ENCODE assay signal across 18 cellular contexts in the genomic region with DNA sequence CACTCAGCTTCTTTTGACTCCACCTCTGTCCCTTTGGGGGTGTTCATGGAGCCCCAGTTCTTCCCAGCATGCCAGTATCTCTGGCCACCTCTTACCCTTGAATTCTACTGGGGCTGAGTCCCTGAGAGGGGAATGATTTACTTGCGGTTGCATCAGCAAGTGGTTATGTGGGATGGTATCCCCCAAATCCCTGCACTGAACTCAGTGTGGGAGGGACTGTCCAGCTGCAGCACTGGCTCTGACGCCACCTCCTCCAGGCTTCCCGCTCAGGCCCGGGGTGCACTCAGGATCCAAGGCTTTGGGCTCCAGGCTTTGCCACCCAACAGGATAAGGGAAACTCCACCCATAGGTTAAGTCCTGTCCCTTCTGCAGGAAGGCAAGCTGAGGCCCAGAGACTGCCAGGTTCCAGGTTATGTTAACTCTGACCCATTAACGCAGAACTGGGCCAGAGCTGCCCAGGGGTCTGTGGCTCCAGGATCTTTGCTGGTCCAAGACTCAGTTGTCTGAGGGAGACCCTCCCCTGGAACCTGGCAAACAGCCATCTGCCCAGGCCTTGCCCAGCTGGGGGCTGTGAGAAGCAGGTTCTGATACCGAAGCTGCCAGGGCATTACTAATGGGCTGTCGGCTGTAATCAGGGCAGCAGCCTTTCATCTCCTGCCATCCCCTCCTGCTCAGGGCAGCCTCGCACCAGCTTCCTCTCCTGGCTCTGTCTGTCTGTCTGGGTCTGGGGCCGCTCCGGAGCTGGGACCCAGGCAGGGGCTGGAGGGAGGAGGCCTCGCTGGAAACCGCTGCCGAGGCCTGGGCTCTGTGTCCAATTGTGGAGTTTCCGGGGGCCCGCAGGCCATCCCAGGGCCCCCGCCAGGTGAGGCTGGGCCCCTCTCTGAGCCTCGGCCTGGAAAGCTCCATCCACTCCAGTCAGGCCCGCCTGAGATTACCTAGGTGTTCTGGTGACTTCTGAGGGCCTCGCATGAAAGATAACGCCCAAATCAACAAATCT. TPM values are rescaled to one million over a fixed set of nuclear protein-coding genes. Genes with fewer than 3 reads are reported as not detected.
DNase-seq lines count a peak whose midpoint lies in the region; ATAC-seq and TF ChIP-seq lines count a peak whose summit lies in the region.
"Had no signal": no experiment of that assay in that cellular context is flagged by ENCODE, and none has a peak within 500 bp of the region (broad histone marks: within the 10 kb centered on the region; RNA-seq: fewer than 3 reads in every experiment).

No MANE protein-coding gene starts in this region.

- H3K79me2 ChIP-seq in SK-N-SH (ENCODE audit: insufficient read depth) = no peaks in the 10 kb centered on the region

- no peak overlapping the region for H2AFZ ChIP-seq in SK-N-SH (ENCODE audit: low read depth)

- no peak overlapping the region for H3K4me2 ChIP-seq in SK-N-SH
- H3K4me2 ChIP-seq: BLaER1 had no signal

- peak; percentile 61 for DNase-seq in SK-N-SH
- DNase-seq in nephron progenitor cell = no peak
- DNase-seq in NOMO-1 treated with dmso at 0.1 percent for 144 hours (lab: John Stamatoyannopoulos, UW; ENCODE audit: unreplicated experiment) = no peak
- DNase-seq in MV-4-11 (lab: John Stamatoyannopoulos, UW) = no peak
- DNase-seq in activated CD8-positive, alpha-beta memory T cell treated with anti-CD3 and anti-CD28 coated beads, Interleukin-2, amount 10 ng/mL, durations not matched to agents 7 days and 5 days = no peak
- DNase-seq: 8988T; CD8-positive, alpha-beta memory T cell; IMR-90; NCI-H1436; NCI-H2107; NCI-H226; NCI-H526 had no signal

- no peaks in the 10 kb centered on the region for H3K9me3 ChIP-seq in SK-N-SH
- no peaks in the 10 kb centered on the region for H3K9me3 ChIP-seq in ectodermal cell (ENCODE audit: control insufficient read depth, low read length)
- H3K9me3 ChIP-seq: BLaER1, HAP-1, SJSA1 had no signal

- H3K27me3 Mint-ChIP-seq in nephron progenitor cell (ENCODE audit: low read depth, poor library complexity) = peaks cover 4% of the 10 kb centered on the region
- H3K27me3 Mint-ChIP-seq in activated CD8-positive, alpha-beta memory T cell treated with anti-CD3 and anti-CD28 coated beads, Interleukin-2, amount 10 ng/mL, durations not matched to agents 7 days and 5 days = no peaks in the 10 kb centered on the region

- no peaks in the 10 kb centered on the region for H3F3A ChIP-seq in SK-N-SH (replicated peaks; ENCODE audit: insufficient read depth)

- H3K4me3 Mint-ChIP-seq in nephron progenitor cell = peak overlapping the region; percentile 70
- no peak overlapping the region for H3K4me3 Mint-ChIP-seq in activated CD8-positive, alpha-beta memory T cell treated with anti-CD3 and anti-CD28 coated beads, Interleukin-2, amount 10 ng/mL, durations not matched to agents 7 days and 5 days

- no peak overlapping the region for H3K9ac ChIP-seq in SK-N-SH
- H3K9ac ChIP-seq: BLaER1 had no signal

- CTCF ChIA-PET in SK-N-SH (lab: Yijun Ruan, JAX) = interaction anchor here (0.8 to 7.0 kb wide), 9 partner anchors 10 to 416 kb away, joined by 3 to 32 read pairs (median 4); no protein-coding TSS in a partner anchor
- CTCF ChIA-PET in activated CD8-positive, alpha-beta memory T cell treated with anti-CD3 and anti-CD28 coated beads, Interleukin-2, amount 10 ng/mL, durations not matched to agents 7 days and 5 days (lab: Charles Lee) = interaction anchor here (0.7 to 1.1 kb wide), 2 partner anchors 168 to 415 kb away, joined by 3 read pairs; no protein-coding TSS in a partner anchor

- TF ChIP-seq RAD21 in SK-N-SH (IDR thresholded peaks at IDR 0.05; ENCODE audit: low read length) = no peak

- no peaks in the 10 kb centered on the region for H3K36me3 Mint-ChIP-seq in nephron progenitor cell (ENCODE audit: low read depth)
- H3K36me3 Mint-ChIP-seq in activated CD8-positive, alpha-beta memory T cell treated with anti-CD3 and anti-CD28 coated beads, Interleukin-2, amount 10 ng/mL, durations not matched to agents 7 days and 5 days = no peaks in the 10 kb centered on the region
- H3K36me3 Mint-ChIP-seq: CD8-positive, alpha-beta memory T cell had no signal

- H3K9me2 ChIP-seq in SK-N-SH = no peaks in the 10 kb centered on the region

- H3K36me3 ChIP-seq in SK-N-SH (replicated peaks in 1 of 2; ENCODE audit: control insufficient read depth in 1 of 2, insufficient read depth in 2 of 2, low read length in 1 of 2) = no peaks in the 10 kb centered on the region
- H3K36me3 ChIP-seq in ectodermal cell (ENCODE audit: control insufficient read depth, insufficient read depth, low read length) = no peaks in the 10 kb centered on the region
- H3K36me3 ChIP-seq: BLaER1, HAP-1, SJSA1 had no signal

- H3K4me3 ChIP-seq in SK-N-SH (ENCODE audit: low read depth in 2 of 2, low read length in 1 of 2) = no peak overlapping the region
- H3K4me3 ChIP-seq in ectodermal cell (ENCODE audit: insufficient read depth, low read depth, low read length) = no peak overlapping the region
- H3K4me3 ChIP-seq: BLaER1, HAP-1, SJSA1 had no signal

- H3K27ac Mint-ChIP-seq in nephron progenitor cell = peak overlapping the region; percentile 97
- no peak overlapping the region for H3K27ac Mint-ChIP-seq in activated CD8-positive, alpha-beta memory T cell treated with anti-CD3 and anti-CD28 coated beads, Interleukin-2, amount 10 ng/mL, durations not matched to agents 7 days and 5 days
- H3K27ac Mint-ChIP-seq: CD8-positive, alpha-beta memory T cell had no signal

- no peak; the same call in 2 of the 3 replicates for ATAC-seq in SK-N-SH treated with all-trans-retinoic acid at 6 μM for 48 hours
- ATAC-seq in GM18868 (IDR thresholded peaks at IDR 0.05; ENCODE audit: unreplicated experiment) = no peak
- ATAC-seq in activated CD8-positive, alpha-beta memory T cell treated with anti-CD3 and anti-CD28 coated beads, Interleukin-2, amount 10 ng/mL, durations not matched to agents 7 days and 5 days = no peak

- H3K4me1 Mint-ChIP-seq in nephron progenitor cell = peaks cover 84% of the 10 kb centered on the region
- H3K4me1 Mint-ChIP-seq in activated CD8-positive, alpha-beta memory T cell treated with anti-CD3 and anti-CD28 coated beads, Interleukin-2, amount 10 ng/mL, durations not matched to agents 7 days and 5 days = no peaks in the 10 kb centered on the region

- WGBS in SK-N-SH (ENCODE audit: low lambda C conversion rate) = 76% methylated on average over 7 of the region's 20 CpGs
- WGBS in ectodermal cell, 2 experiments = 91% methylated on average over 20 of the region's 20 CpGs

- peaks cover 0 to 54% of the 10 kb centered on the region in 2 experiments; a peak in 1 of 4 replicates for H3K4me1 ChIP-seq in SK-N-SH (ENCODE audit: control insufficient read depth in 1 of 2, insufficient read depth in 2 of 2, low read depth in 1 of 2, low read length in 1 of 2)
- peaks cover 18% of the 10 kb centered on the region for H3K4me1 ChIP-seq in ectodermal cell (ENCODE audit: control insufficient read depth, insufficient read depth, low read length)
- H3K4me1 ChIP-seq: HAP-1, SJSA1 had no signal

- POLR2A ChIA-PET in SK-N-SH (lab: Yijun Ruan, JAX) = interaction anchor here (0.6 to 2.7 kb wide), 6 partner anchors 12 to 92 kb away, joined by 3 to 13 read pairs (median 4); no protein-coding TSS in a partner anchor

- H4K20me1 ChIP-seq in SK-N-SH (ENCODE audit: insufficient read depth) = no peaks in the 10 kb centered on the region
- H4K20me1 ChIP-seq: BLaER1 had no signal

- TF ChIP-seq CTCF in SK-N-SH (IDR thresholded peaks at IDR 0.05) (no peak), nephron progenitor cell (IDR thresholded peaks at IDR 0.05) (no peak)

- peak overlapping the region in 1 of 2 experiments; percentile 97; a peak in 2 of 4 replicates for H3K27ac ChIP-seq in SK-N-SH (ENCODE audit: low read depth in 2 of 2, low read length in 1 of 2)
- H3K27ac ChIP-seq in ectodermal cell (ENCODE audit: insufficient read depth, low read depth, low read length, poor library complexity, severe bottlenecking) = peak overlapping the region; percentile 2
- H3K27ac ChIP-seq: BLaER1, SJSA1 had no signal

- peaks cover 9% of the 10 kb centered on the region; the same call in 1 of the 2 replicates for H3K27me3 ChIP-seq in SK-N-SH (ENCODE audit: insufficient read depth)
- H3K27me3 ChIP-seq in ectodermal cell (ENCODE audit: control insufficient read depth, insufficient read depth, low read length, poor library complexity, severe bottlenecking) = no peaks in the 10 kb centered on the region
- H3K27me3 ChIP-seq: BLaER1, SJSA1 had no signal

- TF ChIP-seq EP300 in SK-N-SH (IDR thresholded peaks at IDR 0.05; ENCODE audit: borderline replicate concordance in 1 of 2, low read depth in 1 of 2, low read length in 1 of 2) = peak in 1 of 2 experiments; percentile 19; a peak in 1 of 4 replicates

- no peaks in the 10 kb centered on the region for H3K9me3 Mint-ChIP-seq in nephron progenitor cell
- no peaks in the 10 kb centered on the region for H3K9me3 Mint-ChIP-seq in activated CD8-positive, alpha-beta memory T cell treated with anti-CD3 and anti-CD28 coated beads, Interleukin-2, amount 10 ng/mL, durations not matched to agents 7 days and 5 days (ENCODE audit: low read depth)
- H3K9me3 Mint-ChIP-seq: CD8-positive, alpha-beta memory T cell had no signal

TF ChIP-seq in SK-N-SH, 30 proteins besides CTCF, POLR2A, EP300 and RAD21 (continues in another document):
- TF ChIP-seq FOXM1 (IDR thresholded peaks at IDR 0.05; ENCODE audit: low read depth) (no peak), TCF12 (IDR thresholded peaks at IDR 0.05) (no peak), RCOR1 (IDR thresholded peaks at IDR 0.05; ENCODE audit: low read length) (0 out of 2 replicates have a peak, but pooled peaks have one; percentile 4), CHD2 (IDR thresholded peaks at IDR 0.05; ENCODE audit: low read length, partially characterized antibody) (no peak), EZH2phosphoT487 (IDR thresholded peaks at IDR 0.05; ENCODE audit: borderline replicate concordance, low read depth) (no peak)

TF ChIP-seq in SK-N-SH treated with all-trans-retinoic acid at 6 μM for 48 hours, 23 proteins besides CTCF, POLR2A, EP300 and RAD21:
- no peak for TF ChIP-seq CSDC2 (CRISPR knock-in tag; IDR thresholded peaks at IDR 0.05)
- no peak for TF ChIP-seq ZFP30 (CRISPR knock-in tag; IDR thresholded peaks at IDR 0.05)

RNA-seq across cellular contexts. Expression of a gene that starts 21.4 kb away (rescaled TPM):
- polyA plus RNA-seq in SK-N-SH (2012; rRNA removed) = 31.6 and 32.9 TPM in 2 replicates
- 44.3 and 56.8 TPM in 2 replicates for polyA plus RNA-seq in SK-N-SH (2012; cell fraction: cytosol; rRNA removed)
- polyA plus RNA-seq in SK-N-SH (2012; cell fraction: nucleus; rRNA removed) = 25.3 and 33.7 TPM in 2 replicates
- polyA plus RNA-seq in ectodermal cell (2013, experiment 1 of 4) = 149 TPM
- polyA plus RNA-seq in ectodermal cell (2013, experiment 2 of 4) = 151 TPM
- 158 TPM for polyA plus RNA-seq in ectodermal cell (2013, experiment 3 of 4)
- 159 TPM for polyA plus RNA-seq in ectodermal cell (2013, experiment 4 of 4)
- total RNA-seq in activated CD8-positive, alpha-beta memory T cell treated with anti-CD3 and anti-CD28 coated beads, Interleukin-2, amount 10 ng/mL, durations not matched to agents 7 days and 5 days = 100 to 1,000 TPM in 1 of 2 experiments, 10 to 100 TPM in 1; 85.0 to 102 TPM
